3 cellular contexts compared by ENCODE assay signal in genomic region chr16:80123189-80123588, GRCh38.
TF ChIP-seq lines count a peak whose summit lies in the region.

No MANE protein-coding gene starts in this region.

TF ChIP-seq in SK-N-SH, 30 proteins besides CTCF, POLR2A, EP300 and RAD21 (continued from another document):
- TF ChIP-seq, protein P1, sequence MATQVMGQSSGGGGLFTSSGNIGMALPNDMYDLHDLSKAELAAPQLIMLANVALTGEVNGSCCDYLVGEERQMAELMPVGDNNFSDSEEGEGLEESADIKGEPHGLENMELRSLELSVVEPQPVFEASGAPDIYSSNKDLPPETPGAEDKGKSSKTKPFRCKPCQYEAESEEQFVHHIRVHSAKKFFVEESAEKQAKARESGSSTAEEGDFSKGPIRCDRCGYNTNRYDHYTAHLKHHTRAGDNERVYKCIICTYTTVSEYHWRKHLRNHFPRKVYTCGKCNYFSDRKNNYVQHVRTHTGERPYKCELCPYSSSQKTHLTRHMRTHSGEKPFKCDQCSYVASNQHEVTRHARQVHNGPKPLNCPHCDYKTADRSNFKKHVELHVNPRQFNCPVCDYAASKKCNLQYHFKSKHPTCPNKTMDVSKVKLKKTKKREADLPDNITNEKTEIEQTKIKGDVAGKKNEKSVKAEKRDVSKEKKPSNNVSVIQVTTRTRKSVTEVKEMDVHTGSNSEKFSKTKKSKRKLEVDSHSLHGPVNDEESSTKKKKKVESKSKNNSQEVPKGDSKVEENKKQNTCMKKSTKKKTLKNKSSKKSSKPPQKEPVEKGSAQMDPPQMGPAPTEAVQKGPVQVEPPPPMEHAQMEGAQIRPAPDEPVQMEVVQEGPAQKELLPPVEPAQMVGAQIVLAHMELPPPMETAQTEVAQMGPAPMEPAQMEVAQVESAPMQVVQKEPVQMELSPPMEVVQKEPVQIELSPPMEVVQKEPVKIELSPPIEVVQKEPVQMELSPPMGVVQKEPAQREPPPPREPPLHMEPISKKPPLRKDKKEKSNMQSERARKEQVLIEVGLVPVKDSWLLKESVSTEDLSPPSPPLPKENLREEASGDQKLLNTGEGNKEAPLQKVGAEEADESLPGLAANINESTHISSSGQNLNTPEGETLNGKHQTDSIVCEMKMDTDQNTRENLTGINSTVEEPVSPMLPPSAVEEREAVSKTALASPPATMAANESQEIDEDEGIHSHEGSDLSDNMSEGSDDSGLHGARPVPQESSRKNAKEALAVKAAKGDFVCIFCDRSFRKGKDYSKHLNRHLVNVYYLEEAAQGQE (IDR thresholded peaks at IDR 0.05; ENCODE audit: low read depth, low read length), result no peak
- no peak for TF ChIP-seq TEAD4 (IDR thresholded peaks at IDR 0.05; ENCODE audit: borderline replicate concordance, insufficient read depth)
- no peak for TF ChIP-seq SIN3A (IDR thresholded peaks at IDR 0.05; ENCODE audit: borderline replicate concordance, low read depth, low read length)

TF ChIP-seq in SK-N-SH treated with all-trans-retinoic acid at 6 μM for 48 hours, 23 proteins besides CTCF, POLR2A, EP300 and RAD21 (continued from another document):
- TF ChIP-seq CREB5 (CRISPR knock-in tag; IDR thresholded peaks at IDR 0.05; ENCODE audit: low read depth) (no peak), ESRRG (CRISPR knock-in tag; IDR thresholded peaks at IDR 0.05) (no peak), ZNF8 (CRISPR knock-in tag; IDR thresholded peaks at IDR 0.05) (no peak), ZFP3 (CRISPR knock-in tag; IDR thresholded peaks at IDR 0.05) (no peak), SNAI2 (CRISPR knock-in tag; IDR thresholded peaks at IDR 0.05) (no peak), ZFP30 (CRISPR knock-in tag; IDR thresholded peaks at IDR 0.05) (no peak), ARNTL (CRISPR knock-in tag; IDR thresholded peaks at IDR 0.05; ENCODE audit: borderline replicate concordance, low read depth) (no peak), TCF4 (CRISPR knock-in tag; IDR thresholded peaks at IDR 0.05; ENCODE audit: borderline replicate concordance) (no peak), ZNF565 (CRISPR knock-in tag; conservative IDR thresholded peaks at IDR 0.05; ENCODE audit: low read depth) (no peak), PATZ1 (CRISPR knock-in tag; IDR thresholded peaks at IDR 0.05; ENCODE audit: borderline replicate concordance) (no peak), CSDC2 (CRISPR knock-in tag; IDR thresholded peaks at IDR 0.05) (no peak)
- TF ChIP-seq, protein P2, sequence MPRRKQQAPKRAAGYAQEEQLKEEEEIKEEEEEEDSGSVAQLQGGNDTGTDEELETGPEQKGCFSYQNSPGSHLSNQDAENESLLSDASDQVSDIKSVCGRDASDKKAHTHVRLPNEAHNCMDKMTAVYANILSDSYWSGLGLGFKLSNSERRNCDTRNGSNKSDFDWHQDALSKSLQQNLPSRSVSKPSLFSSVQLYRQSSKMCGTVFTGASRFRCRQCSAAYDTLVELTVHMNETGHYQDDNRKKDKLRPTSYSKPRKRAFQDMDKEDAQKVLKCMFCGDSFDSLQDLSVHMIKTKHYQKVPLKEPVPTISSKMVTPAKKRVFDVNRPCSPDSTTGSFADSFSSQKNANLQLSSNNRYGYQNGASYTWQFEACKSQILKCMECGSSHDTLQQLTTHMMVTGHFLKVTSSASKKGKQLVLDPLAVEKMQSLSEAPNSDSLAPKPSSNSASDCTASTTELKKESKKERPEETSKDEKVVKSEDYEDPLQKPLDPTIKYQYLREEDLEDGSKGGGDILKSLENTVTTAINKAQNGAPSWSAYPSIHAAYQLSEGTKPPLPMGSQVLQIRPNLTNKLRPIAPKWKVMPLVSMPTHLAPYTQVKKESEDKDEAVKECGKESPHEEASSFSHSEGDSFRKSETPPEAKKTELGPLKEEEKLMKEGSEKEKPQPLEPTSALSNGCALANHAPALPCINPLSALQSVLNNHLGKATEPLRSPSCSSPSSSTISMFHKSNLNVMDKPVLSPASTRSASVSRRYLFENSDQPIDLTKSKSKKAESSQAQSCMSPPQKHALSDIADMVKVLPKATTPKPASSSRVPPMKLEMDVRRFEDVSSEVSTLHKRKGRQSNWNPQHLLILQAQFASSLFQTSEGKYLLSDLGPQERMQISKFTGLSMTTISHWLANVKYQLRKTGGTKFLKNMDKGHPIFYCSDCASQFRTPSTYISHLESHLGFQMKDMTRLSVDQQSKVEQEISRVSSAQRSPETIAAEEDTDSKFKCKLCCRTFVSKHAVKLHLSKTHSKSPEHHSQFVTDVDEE (CRISPR knock-in tag; IDR thresholded peaks at IDR 0.05), result no peak
TF ChIP-seq in SK-N-SH treated with all-trans-retinoic acid at 6 μM for 48 hours: peak in this region for 0.

TF ChIP-seq in HepG2, 621 proteins besides CTCF, POLR2A, EP300 and RAD21 (continued from another document):
- TF ChIP-seq KIAA2018 (CRISPR knock-in tag; IDR thresholded peaks at IDR 0.05; ENCODE audit: borderline replicate concordance), result no peak
